Comparison of ENCODE assay signal across 8 cellular contexts in the genomic region with DNA sequence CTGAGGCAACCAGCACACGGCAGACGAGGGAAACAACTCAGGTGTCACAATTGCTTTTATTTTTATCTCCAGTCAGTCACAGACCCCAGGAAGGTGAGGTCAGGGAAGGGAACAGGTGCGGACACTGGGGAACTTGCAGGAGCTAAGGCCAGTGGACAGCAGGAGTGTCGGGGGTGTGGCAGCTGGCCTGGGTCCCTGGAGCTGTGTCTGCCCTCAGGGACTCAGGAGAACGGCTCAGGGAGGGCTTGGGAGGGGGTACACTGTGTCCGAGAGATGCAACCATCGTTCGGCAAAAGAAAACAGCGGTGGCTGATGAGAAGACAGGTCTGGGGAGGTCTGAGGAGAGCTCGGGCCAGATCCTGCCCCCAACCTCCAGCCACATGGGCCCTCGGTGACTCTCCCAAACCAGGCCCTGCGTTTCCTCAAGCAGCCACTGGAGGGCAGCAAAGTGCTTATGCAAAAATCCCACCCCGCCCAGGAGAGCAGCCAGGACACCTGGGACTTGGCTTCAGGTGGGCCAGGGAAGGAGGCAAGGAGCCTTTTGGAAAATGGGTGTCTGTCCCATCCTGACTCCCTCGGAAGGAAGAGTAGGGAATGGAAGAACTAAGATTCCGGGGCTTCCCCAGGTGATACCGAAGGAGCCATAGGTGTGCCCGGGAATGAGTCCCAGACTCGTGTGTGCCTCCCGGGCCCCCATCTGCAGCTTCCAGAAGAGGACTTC. TPM values are rescaled to one million over a fixed set of nuclear protein-coding genes. Genes with fewer than 3 reads are reported as not detected.
DNase-seq lines count a peak whose midpoint lies in the region; ATAC-seq and TF ChIP-seq lines count a peak whose summit lies in the region.

No MANE protein-coding gene starts in this region.

- no peak overlapping the region for H3K27ac ChIP-seq in AG04450 (ENCODE audit: low read depth, low read length)

- no peaks in the 10 kb centered on the region for H3K9me3 Mint-ChIP-seq in activated CD4-positive, alpha-beta memory T cell treated with anti-CD3 and anti-CD28 coated beads, Interleukin-2, amount 10 ng/mL, durations not matched to agents 7 days and 5 days
- no peaks in the 10 kb centered on the region for H3K9me3 Mint-ChIP-seq in memory B cell

- no peaks in the 10 kb centered on the region for H3K9me3 ChIP-seq in AG04450 (ENCODE audit: control insufficient read depth, insufficient read depth, low read length)

- no peak overlapping the region for H3K27ac Mint-ChIP-seq in activated CD4-positive, alpha-beta memory T cell treated with anti-CD3 and anti-CD28 coated beads, Interleukin-2, amount 10 ng/mL, durations not matched to agents 7 days and 5 days
- H3K27ac Mint-ChIP-seq in memory B cell: no peak overlapping the region

- TF ChIP-seq CTCF in AG04450 (IDR thresholded peaks at IDR 0.05; ENCODE audit: low read depth, low read length): peak; percentile 98

- POLR2A ChIA-PET in AG04450 (lab: Yijun Ruan, JAX): no interaction called here
- POLR2A ChIA-PET in activated CD4-positive, alpha-beta memory T cell treated with anti-CD3 and anti-CD28 coated beads, Interleukin-2, amount 10 ng/mL, durations not matched to agents 7 days and 5 days (lab: Charles Lee): interaction anchor here (1.7 kb wide), 1 partner anchor 24 kb away, joined by 5 read pairs; the partner anchor contains the start of gene BCDIN3D

- CTCF ChIA-PET in AG04450 (lab: Charles Lee): interaction anchor here (0.6 to 4.0 kb wide), 22 partner anchors 9 to 603 kb away, joined by 3 to 21 read pairs (median 4); partner anchors contain the start of gene BCDIN3D
- CTCF ChIA-PET in activated CD4-positive, alpha-beta memory T cell treated with anti-CD3 and anti-CD28 coated beads, Interleukin-2, amount 10 ng/mL, durations not matched to agents 7 days and 5 days (lab: Charles Lee): interaction anchor here (0.7 to 5.2 kb wide), 16 partner anchors 15 to 203 kb away, joined by 3 to 31 read pairs (median 4); partner anchors contain the start of gene TMBIM6

- H3K27me3 Mint-ChIP-seq in activated CD4-positive, alpha-beta memory T cell treated with anti-CD3 and anti-CD28 coated beads, Interleukin-2, amount 10 ng/mL, durations not matched to agents 7 days and 5 days: peaks cover 9% of the 10 kb centered on the region
- peaks cover 15% of the 10 kb centered on the region for H3K27me3 Mint-ChIP-seq in memory B cell

- ATAC-seq in GM18498 (IDR thresholded peaks at IDR 0.05; ENCODE audit: unreplicated experiment): peak; percentile 45
- peak; percentile 81 for ATAC-seq in memory B cell (ENCODE audit: low read depth)
- no peak for ATAC-seq in GM18519 (IDR thresholded peaks at IDR 0.05; ENCODE audit: low FRiP score, unreplicated experiment)

- H3K4me1 Mint-ChIP-seq in activated CD4-positive, alpha-beta memory T cell treated with anti-CD3 and anti-CD28 coated beads, Interleukin-2, amount 10 ng/mL, durations not matched to agents 7 days and 5 days: no peaks in the 10 kb centered on the region
- H3K4me1 Mint-ChIP-seq in memory B cell: peaks cover 3% of the 10 kb centered on the region

- peaks cover 23% of the 10 kb centered on the region for H3K27me3 ChIP-seq in AG04450 (ENCODE audit: control insufficient read depth, insufficient read depth, low read length)

- DNase-seq in AG04450 (ENCODE audit: low read depth, low spot score) (peak; percentile 15), NCI-H226 (peak; percentile 70), memory B cell (ENCODE audit: low spot score in 2 of 2) (peak; percentile 73 to 88)
- peak; percentile 78 for DNase-seq in activated CD4-positive, alpha-beta memory T cell treated with anti-CD3 and anti-CD28 coated beads, Interleukin-2, amount 10 ng/mL, durations not matched to agents 7 days and 5 days
- peak; percentile 64 for DNase-seq in effector CD4-positive, alpha-beta T cell
- DNase-seq in stimulated activated CD8-positive, alpha-beta memory T cell treated with anti-CD3 and anti-CD28 coated beads, Interleukin-2, amount 100 ng/mL, for 1 hour (ENCODE audit: low read depth in 2 of 2): peak; percentile 47 to 55

- H3K36me3 Mint-ChIP-seq in activated CD4-positive, alpha-beta memory T cell treated with anti-CD3 and anti-CD28 coated beads, Interleukin-2, amount 10 ng/mL, durations not matched to agents 7 days and 5 days (ENCODE audit: low read depth): no peaks in the 10 kb centered on the region
- H3K36me3 Mint-ChIP-seq in memory B cell: no peaks in the 10 kb centered on the region

- H3K4me3 Mint-ChIP-seq in activated CD4-positive, alpha-beta memory T cell treated with anti-CD3 and anti-CD28 coated beads, Interleukin-2, amount 10 ng/mL, durations not matched to agents 7 days and 5 days: no peak overlapping the region
- H3K4me3 Mint-ChIP-seq in memory B cell: no peak overlapping the region

- H3K4me3 ChIP-seq in AG04450 (ENCODE audit: low read depth, low read length): no peak overlapping the region

RNA-seq across cellular contexts. Expression of gene BCDIN3D, which starts 24.1 kb away (rescaled TPM):
- polyA plus RNA-seq in AG04450 (2011; rRNA removed): 3.7 and 3.8 TPM in 2 replicates
- polyA minus RNA-seq in AG04450 (2011; rRNA and poly(A)+ RNA removed): 2.4 and 3.0 TPM in 2 replicates
- 1 to 10 TPM; 8.9 to 9.9 TPM for total RNA-seq in activated CD4-positive, alpha-beta memory T cell treated with anti-CD3 and anti-CD28 coated beads, Interleukin-2, amount 10 ng/mL, durations not matched to agents 7 days and 5 days

RNA-seq across cellular contexts. Expression of gene FAIM2, which starts 36.7 kb away (rescaled TPM):
- 5.9 and 9.1 TPM in 2 replicates for polyA plus RNA-seq in AG04450 (2011; rRNA removed)
- 9.7 and 10.7 TPM in 2 replicates for polyA minus RNA-seq in AG04450 (2011; rRNA and poly(A)+ RNA removed)
- under 1 TPM; 0.78 to 0.95 TPM for total RNA-seq in activated CD4-positive, alpha-beta memory T cell treated with anti-CD3 and anti-CD28 coated beads, Interleukin-2, amount 10 ng/mL, durations not matched to agents 7 days and 5 days

RNA-seq across cellular contexts. Expression of gene NCKAP5L, which starts 38.8 kb away (rescaled TPM):
- polyA plus RNA-seq in AG04450 (2011; rRNA removed): 5.6 and 7.3 TPM in 2 replicates
- polyA minus RNA-seq in AG04450 (2011; rRNA and poly(A)+ RNA removed): 15.9 and 16.0 TPM in 2 replicates
- total RNA-seq in activated CD4-positive, alpha-beta memory T cell treated with anti-CD3 and anti-CD28 coated beads, Interleukin-2, amount 10 ng/mL, durations not matched to agents 7 days and 5 days: 1 to 10 TPM; 1.1 to 1.2 TPM

Comparison
In these comparisons a context has a peak if more than half of its experiments do, and no peak if none do; other contexts are left out.
1. DNase-seq: peak in every context shown above with its lines; median percentile 80 in memory B cell; 78 in activated CD4-positive, alpha-beta memory T cell treated with anti-CD3 and anti-CD28 coated beads, Interleukin-2, amount 10 ng/mL, durations not matched to agents 7 days and 5 days; 70 in NCI-H226; 64 in effector CD4-positive, alpha-beta T cell; 51 in stimulated activated CD8-positive, alpha-beta memory T cell treated with anti-CD3 and anti-CD28 coated beads, Interleukin-2, amount 100 ng/mL, for 1 hour; 15 in AG04450.